29 cellular contexts compared by ENCODE assay signal in the genomic region with DNA sequence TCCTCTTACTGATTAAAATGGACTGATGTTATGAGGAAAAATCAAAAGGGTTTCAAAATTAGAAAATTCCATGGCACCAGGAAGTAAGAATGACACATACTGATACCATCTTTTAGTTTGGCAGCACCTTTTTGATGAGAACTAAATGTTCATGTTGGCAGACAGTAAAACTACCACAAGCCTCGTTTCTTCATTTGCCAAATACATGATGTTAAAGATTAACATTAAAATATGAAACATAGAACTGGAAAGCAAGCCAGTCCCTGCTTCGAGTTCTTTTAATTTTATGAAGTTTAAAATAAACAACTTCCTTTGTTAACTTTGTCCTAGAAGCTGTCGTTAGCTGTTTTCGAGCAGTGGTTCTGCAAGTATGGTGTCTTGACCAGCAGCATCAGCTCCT.
"Had no signal": no experiment of that assay in that cellular context is flagged by ENCODE, and none has a peak within 500 bp of the region (broad histone marks: within the 10 kb centered on the region; RNA-seq: fewer than 3 reads in every experiment).

No MANE protein-coding gene starts in this region.

- H3K27ac ChIP-seq: ascending aorta, brain microvascular endothelial cell, gastrocnemius medialis, left lung, pancreas, psoas muscle, sigmoid colon, testis, transverse colon had no signal

- H3K27ac Mint-ChIP-seq: activated naive CD4-positive, alpha-beta T cell treated with anti-CD3 and anti-CD28 coated beads, Interleukin-2, amount 10 ng/mL, durations not matched to agents 7 days and 5 days; activated naive CD8-positive, alpha-beta T cell treated with anti-CD3 and anti-CD28 coated beads, Interleukin-2, amount 10 ng/mL, durations not matched to agents 7 days and 5 days; effector memory CD8-positive, alpha-beta T cell; natural killer cell; stimulated activated naive B cell treated with anti-CD40 and anti-IgM and Interleukin-4, amounts not matched to agents 10 μg/mL and 1 μg/mL and 100 μg/mL, for 72 hours; T-cell had no signal

- H3K4me3 Mint-ChIP-seq: activated naive CD4-positive, alpha-beta T cell treated with anti-CD3 and anti-CD28 coated beads, Interleukin-2, amount 10 ng/mL, durations not matched to agents 7 days and 5 days; activated naive CD8-positive, alpha-beta T cell treated with anti-CD3 and anti-CD28 coated beads, Interleukin-2, amount 10 ng/mL, durations not matched to agents 7 days and 5 days; effector memory CD8-positive, alpha-beta T cell; natural killer cell; stimulated activated naive B cell treated with anti-CD40 and anti-IgM and Interleukin-4, amounts not matched to agents 10 μg/mL and 1 μg/mL and 100 μg/mL, for 72 hours; T-cell had no signal

- DNase-seq: activated CD4-positive, alpha-beta T cell treated with anti-CD3 and anti-CD28 coated beads for 1 hour; activated CD4-positive, alpha-beta T cell treated with anti-CD3 and anti-CD28 coated beads, Interleukin-2, amount 50 U/mL, for 48 hours; activated CD8-positive, alpha-beta memory T cell treated with anti-CD3 and anti-CD28 coated beads, Interleukin-2, amount 50 U/mL, for 48 hours; activated effector memory CD4-positive, alpha-beta T cell treated with Interleukin-2 at 50 U/mL for 16 hours; activated naive CD4-positive, alpha-beta T cell treated with anti-CD3 and anti-CD28 coated beads, Interleukin-2, amount 10 ng/mL, durations not matched to agents 7 days and 5 days; activated naive CD8-positive, alpha-beta T cell treated with anti-CD3 and anti-CD28 coated beads, Interleukin-2, amount 10 ng/mL, durations not matched to agents 7 days and 5 days; activated T-cell treated with anti-CD3 and anti-CD28 coated beads, Interleukin-2, amount 50 U/mL, for 48 hours; brain microvascular endothelial cell; cortex of kidney; effector memory CD8-positive, alpha-beta T cell; erythroblast; gastrocnemius medialis; glutamatergic neuron; left lung; mesendoderm; natural killer cell; pancreas; psoas muscle; sigmoid colon; small intestine; stimulated activated CD4-positive, alpha-beta T cell treated with anti-CD3 and anti-CD28 coated beads, Interleukin-1b, Interleukin-23, amount 100 ng/mL, for 48 hours; stimulated activated CD4-positive, alpha-beta T cell treated with anti-CD3 and anti-CD28 coated beads, Interleukin-4, amount 100 ng/mL, for 4 hours; stimulated activated CD8-positive, alpha-beta memory T cell treated with anti-CD3 and anti-CD28 coated beads, Interleukin-4, amount 100 ng/mL, for 48 hours; stimulated activated naive B cell treated with anti-CD40 and anti-IgM and Interleukin-4, amounts not matched to agents 10 μg/mL and 1 μg/mL and 100 μg/mL, for 72 hours; T-cell; T1000; testis; transverse colon had no signal

- H3K9me3 Mint-ChIP-seq: activated naive CD4-positive, alpha-beta T cell treated with anti-CD3 and anti-CD28 coated beads, Interleukin-2, amount 10 ng/mL, durations not matched to agents 7 days and 5 days; activated naive CD8-positive, alpha-beta T cell treated with anti-CD3 and anti-CD28 coated beads, Interleukin-2, amount 10 ng/mL, durations not matched to agents 7 days and 5 days; effector memory CD8-positive, alpha-beta T cell; natural killer cell; T-cell had no signal

- ATAC-seq: effector memory CD8-positive, alpha-beta T cell; gastrocnemius medialis; left lung; natural killer cell; pancreas; psoas muscle; stimulated activated naive B cell treated with anti-CD40 and anti-IgM and Interleukin-4, amounts not matched to agents 10 μg/mL and 1 μg/mL and 100 μg/mL, for 72 hours; T-cell had no signal

- H3K27me3 Mint-ChIP-seq: activated naive CD4-positive, alpha-beta T cell treated with anti-CD3 and anti-CD28 coated beads, Interleukin-2, amount 10 ng/mL, durations not matched to agents 7 days and 5 days; activated naive CD8-positive, alpha-beta T cell treated with anti-CD3 and anti-CD28 coated beads, Interleukin-2, amount 10 ng/mL, durations not matched to agents 7 days and 5 days; effector memory CD8-positive, alpha-beta T cell had no signal

- H3K36me3 Mint-ChIP-seq: natural killer cell, T-cell had no signal
